Comparison of ENCODE assay signal across 1 cellular context in the genomic region with DNA sequence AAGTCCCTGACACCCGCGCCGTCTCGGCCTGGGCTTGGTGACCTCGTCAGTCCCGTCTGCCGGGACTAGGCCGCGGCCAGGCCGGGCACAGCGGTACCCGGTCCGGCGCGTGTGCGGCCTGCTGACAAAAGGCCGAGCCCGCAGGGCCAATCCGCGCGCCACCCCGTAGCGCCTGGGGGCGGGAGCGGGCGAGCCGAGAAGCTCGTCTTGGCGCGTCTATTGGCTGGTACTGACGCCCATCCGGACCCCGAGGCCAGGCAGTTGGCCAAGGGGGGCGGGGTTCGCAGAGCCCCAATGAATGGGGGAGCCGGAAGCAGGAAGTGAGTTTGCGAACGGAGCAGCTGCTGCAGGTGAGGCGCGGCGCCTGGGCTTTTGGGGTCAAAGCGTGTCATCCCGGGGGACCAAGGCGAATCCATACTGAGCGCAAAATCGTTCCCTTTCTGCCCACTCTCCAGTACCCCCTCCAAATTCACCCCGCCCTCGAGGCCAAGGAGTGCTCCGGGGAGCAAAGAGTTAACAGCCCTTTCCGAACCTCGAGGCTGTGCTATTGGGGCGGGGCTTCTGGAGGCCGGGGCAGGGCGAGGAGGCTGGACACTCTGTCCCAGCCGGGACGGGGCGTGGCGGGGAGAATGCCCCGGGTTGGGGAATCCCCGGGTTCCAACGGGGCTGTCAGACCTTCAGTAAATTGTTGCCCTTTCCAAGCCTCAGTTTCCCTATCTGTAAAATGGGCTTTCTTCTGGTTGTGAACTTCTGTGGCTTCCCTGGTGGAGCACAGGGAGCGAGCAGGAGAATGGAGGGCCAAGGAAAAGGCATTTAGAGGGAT.
TF ChIP-seq lines count a peak whose summit lies in the region.

DPP3 (plus strand) TSS at position 319 of the 823 bp plus-strand sequence. CDS start 1,767 bp downstream, outside the sequence.

TF ChIP-seq in A549, 52 proteins besides CTCF, POLR2A, EP300 and RAD21 (continued from another document):
- TF ChIP-seq, protein P1, sequence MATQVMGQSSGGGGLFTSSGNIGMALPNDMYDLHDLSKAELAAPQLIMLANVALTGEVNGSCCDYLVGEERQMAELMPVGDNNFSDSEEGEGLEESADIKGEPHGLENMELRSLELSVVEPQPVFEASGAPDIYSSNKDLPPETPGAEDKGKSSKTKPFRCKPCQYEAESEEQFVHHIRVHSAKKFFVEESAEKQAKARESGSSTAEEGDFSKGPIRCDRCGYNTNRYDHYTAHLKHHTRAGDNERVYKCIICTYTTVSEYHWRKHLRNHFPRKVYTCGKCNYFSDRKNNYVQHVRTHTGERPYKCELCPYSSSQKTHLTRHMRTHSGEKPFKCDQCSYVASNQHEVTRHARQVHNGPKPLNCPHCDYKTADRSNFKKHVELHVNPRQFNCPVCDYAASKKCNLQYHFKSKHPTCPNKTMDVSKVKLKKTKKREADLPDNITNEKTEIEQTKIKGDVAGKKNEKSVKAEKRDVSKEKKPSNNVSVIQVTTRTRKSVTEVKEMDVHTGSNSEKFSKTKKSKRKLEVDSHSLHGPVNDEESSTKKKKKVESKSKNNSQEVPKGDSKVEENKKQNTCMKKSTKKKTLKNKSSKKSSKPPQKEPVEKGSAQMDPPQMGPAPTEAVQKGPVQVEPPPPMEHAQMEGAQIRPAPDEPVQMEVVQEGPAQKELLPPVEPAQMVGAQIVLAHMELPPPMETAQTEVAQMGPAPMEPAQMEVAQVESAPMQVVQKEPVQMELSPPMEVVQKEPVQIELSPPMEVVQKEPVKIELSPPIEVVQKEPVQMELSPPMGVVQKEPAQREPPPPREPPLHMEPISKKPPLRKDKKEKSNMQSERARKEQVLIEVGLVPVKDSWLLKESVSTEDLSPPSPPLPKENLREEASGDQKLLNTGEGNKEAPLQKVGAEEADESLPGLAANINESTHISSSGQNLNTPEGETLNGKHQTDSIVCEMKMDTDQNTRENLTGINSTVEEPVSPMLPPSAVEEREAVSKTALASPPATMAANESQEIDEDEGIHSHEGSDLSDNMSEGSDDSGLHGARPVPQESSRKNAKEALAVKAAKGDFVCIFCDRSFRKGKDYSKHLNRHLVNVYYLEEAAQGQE (IDR thresholded peaks at IDR 0.05) = peak; percentile 26; the same call in 1 of the 2 replicates
- TF ChIP-seq JUN (IDR thresholded peaks at IDR 0.05) (peak; percentile 86 to 88), HOXA7 (CRISPR knock-in tag; IDR thresholded peaks at IDR 0.05) (no peak)
- TF ChIP-seq, protein P2, sequence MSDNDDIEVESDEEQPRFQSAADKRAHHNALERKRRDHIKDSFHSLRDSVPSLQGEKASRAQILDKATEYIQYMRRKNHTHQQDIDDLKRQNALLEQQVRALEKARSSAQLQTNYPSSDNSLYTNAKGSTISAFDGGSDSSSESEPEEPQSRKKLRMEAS (IDR thresholded peaks at IDR 0.05) = peak; percentile 93
